In genomic region chr1:16180291-16180824, GRCh38 we compare ENCODE assay signal across 15 cellular contexts. TPM values are rescaled to one million over a fixed set of nuclear protein-coding genes. Genes with fewer than 3 reads are reported as not detected.
DNase-seq lines count a peak whose midpoint lies in the region; ATAC-seq and TF ChIP-seq lines count a peak whose summit lies in the region.
"Had no signal": no experiment of that assay in that cellular context is flagged by ENCODE, and none has a peak within 500 bp of the region (broad histone marks: within the 10 kb centered on the region; RNA-seq: fewer than 3 reads in every experiment).

No MANE protein-coding gene starts in this region.

- H3K36me3 Mint-ChIP-seq in progenitor cell of endocrine pancreas (ENCODE audit: insufficient read depth) = no peaks in the 10 kb centered on the region
- H3K36me3 Mint-ChIP-seq: activated naive CD8-positive, alpha-beta T cell treated with anti-CD3 and anti-CD28 coated beads, Interleukin-2, amount 10 ng/mL, durations not matched to agents 7 days and 5 days had no signal

- no peaks in the 10 kb centered on the region for H3K9me3 Mint-ChIP-seq in progenitor cell of endocrine pancreas (ENCODE audit: low read depth)
- H3K9me3 Mint-ChIP-seq: activated naive CD8-positive, alpha-beta T cell treated with anti-CD3 and anti-CD28 coated beads, Interleukin-2, amount 10 ng/mL, durations not matched to agents 7 days and 5 days; dendritic cell treated with granulocyte-macrophage colony-stimulating factor and Interleukin-4, amounts not matched to agents 40 ng/mL and 50 ng/mL, for 4 days had no signal

- H3K36me3 ChIP-seq in PC-3 (ENCODE audit: low read depth, low read length) (no peaks in the 10 kb centered on the region), esophagus (ENCODE audit: control insufficient read depth in 2 of 2, insufficient read depth in 2 of 2, low read length in 1 of 2) (no peaks in the 10 kb centered on the region)

- DNase-seq in AG09309 (ENCODE audit: low read depth) = peak; percentile 10
- DNase-seq in PC-3 = peak; percentile 57
- DNase-seq in progenitor cell of endocrine pancreas (ENCODE audit: low spot score, unreplicated experiment) = no peak
- DNase-seq in activated CD8-positive, alpha-beta memory T cell treated with anti-CD3 and anti-CD28 coated beads, Interleukin-2, amount 50 U/mL, for 48 hours = no peak
- DNase-seq in HK-2 (ENCODE audit: unreplicated experiment) = no peak
- DNase-seq in H4 (ENCODE audit: low spot score) = no peak
- DNase-seq: activated naive CD8-positive, alpha-beta T cell treated with anti-CD3 and anti-CD28 coated beads, Interleukin-2, amount 10 ng/mL, durations not matched to agents 7 days and 5 days; NCI-H1417; NCI-H510A; occipital lobe; Right ventricle myocardium superior; stimulated activated CD4-positive, alpha-beta T cell treated with anti-CD3 and anti-CD28 coated beads, Interleukin-15, amount 100 ng/mL, for 24 hours had no signal

- H3K4me1 ChIP-seq in PC-3 (ENCODE audit: insufficient read depth, low read length) = peaks cover 94% of the 10 kb centered on the region
- peaks cover 17 to 39% of the 10 kb centered on the region in 2 donors for H3K4me1 ChIP-seq in esophagus (ENCODE audit: control insufficient read depth in 2 of 2, insufficient read depth in 2 of 2, low read length in 1 of 2)

- H3K4me3 ChIP-seq in AG09309 (ENCODE audit: control insufficient read depth, low read depth, low read length) (no peak overlapping the region), PC-3 (ENCODE audit: low read length) (no peak overlapping the region), esophagus (ENCODE audit: low read depth in 1 of 2, low read length in 2 of 2) (no peak overlapping the region)

- BruUV-seq in PC-3 (replicated peaks; lab: Mats Ljungman, UMichigan) = no TSS peak

- H3K4me2 ChIP-seq in PC-3 (ENCODE audit: low read length) = no peak overlapping the region

- H3K27me3 Mint-ChIP-seq in progenitor cell of endocrine pancreas = no peaks in the 10 kb centered on the region

- peaks cover 6% of the 10 kb centered on the region for H3F3A ChIP-seq in PC-3 (ENCODE audit: low read length, unreplicated experiment)

- H3K27ac Mint-ChIP-seq in progenitor cell of endocrine pancreas = peak overlapping the region; percentile 73
- H3K27ac Mint-ChIP-seq: activated naive CD8-positive, alpha-beta T cell treated with anti-CD3 and anti-CD28 coated beads, Interleukin-2, amount 10 ng/mL, durations not matched to agents 7 days and 5 days; dendritic cell treated with granulocyte-macrophage colony-stimulating factor and Interleukin-4, amounts not matched to agents 40 ng/mL and 50 ng/mL, for 4 days had no signal

- no peaks in the 10 kb centered on the region for H4K20me1 ChIP-seq in PC-3 (ENCODE audit: low read length)

- WGBS in esophagus, 2 donors = 86 to 92% methylated on average over 13 of the region's 13 CpGs

- H3K9me2 ChIP-seq in PC-3 (replicated peaks; ENCODE audit: low read length) = no peaks in the 10 kb centered on the region

- POLR2A ChIA-PET in PC-3 (lab: Charles Lee; ENCODE audit: unreplicated experiment) = interaction anchor here (1.7 kb wide), 1 partner anchor 35 kb away, joined by 5 read pairs; no protein-coding TSS in a partner anchor

- H3K27me3 ChIP-seq in PC-3 (ENCODE audit: low read length) (no peaks in the 10 kb centered on the region), esophagus (ENCODE audit: control insufficient read depth in 1 of 2, insufficient read depth in 2 of 2, low read length in 2 of 2) (no peaks in the 10 kb centered on the region)

- intact Hi-C loops in PC-3 (cut with micrococcal nuclease) = no loop called here

- no peak overlapping the region for H3K4me3 Mint-ChIP-seq in progenitor cell of endocrine pancreas (ENCODE audit: low read depth)
- H3K4me3 Mint-ChIP-seq: activated naive CD8-positive, alpha-beta T cell treated with anti-CD3 and anti-CD28 coated beads, Interleukin-2, amount 10 ng/mL, durations not matched to agents 7 days and 5 days; dendritic cell treated with granulocyte-macrophage colony-stimulating factor and Interleukin-4, amounts not matched to agents 40 ng/mL and 50 ng/mL, for 4 days had no signal

- CTCF ChIA-PET in PC-3 (lab: Charles Lee) = no interaction called here

- no peak overlapping the region for H2AFZ ChIP-seq in PC-3 (ENCODE audit: low read length)

- H3K4me1 Mint-ChIP-seq in progenitor cell of endocrine pancreas (ENCODE audit: low read depth) = peaks cover 31% of the 10 kb centered on the region
- H3K4me1 Mint-ChIP-seq: activated naive CD8-positive, alpha-beta T cell treated with anti-CD3 and anti-CD28 coated beads, Interleukin-2, amount 10 ng/mL, durations not matched to agents 7 days and 5 days had no signal

- H3K9me3 ChIP-seq in PC-3 (ENCODE audit: low read length) (no peaks in the 10 kb centered on the region), esophagus (ENCODE audit: control insufficient read depth in 2 of 2, insufficient read depth in 1 of 2, low read depth in 1 of 2, low read length in 1 of 2) (no peaks in the 10 kb centered on the region)

- H3K9ac ChIP-seq in PC-3 (ENCODE audit: low read length) = no peak overlapping the region

- ATAC-seq in PC-3 = no peak
- no peak for ATAC-seq in HG03354 (IDR thresholded peaks at IDR 0.05; ENCODE audit: poor library complexity, severe bottlenecking, unreplicated experiment)

- H3K27ac ChIP-seq in PC-3 (ENCODE audit: low read length) (peak overlapping the region; percentile 87; the same call in 1 of the 2 replicates), esophagus (ENCODE audit: low read depth in 2 of 2, low read length in 1 of 2) (peak overlapping the region; percentile 70 to 92)

- TF ChIP-seq CTCF in AG09309 (IDR thresholded peaks at IDR 0.05; ENCODE audit: control insufficient read depth, insufficient read depth, low read depth, low read length, missing control alignments) (no peak), PC-3 (conservative IDR thresholded peaks at IDR 0.05; ENCODE audit: low read depth, low read length) (no peak), progenitor cell of endocrine pancreas (IDR thresholded peaks at IDR 0.05; ENCODE audit: unreplicated experiment) (no peak)

- H3K79me2 ChIP-seq in PC-3 (ENCODE audit: low read length) = peaks cover 58% of the 10 kb centered on the region

RNA-seq across cellular contexts. Expression of gene EPHA2, which starts 24.5 kb away (rescaled TPM):
- total RNA-seq in PC-3 (2014; rRNA removed) (459 and 567 TPM in 2 replicates), progenitor cell of endocrine pancreas (28.3 and 31.9 TPM in 2 replicates)
- polyA plus RNA-seq in esophagus = 100 to 1,000 TPM; 111 to 133 TPM
- total RNA-seq in H4 (2014; rRNA removed; shearing (Covaris generic)) = 10.1 and 14.2 TPM in 2 replicates
- total RNA-seq: activated naive CD8-positive, alpha-beta T cell treated with anti-CD3 and anti-CD28 coated beads, Interleukin-2, amount 10 ng/mL, durations not matched to agents 7 days and 5 days had no signal

RNA-seq across cellular contexts. Expression of gene ARHGEF19, which starts 32.1 kb away (rescaled TPM):
- total RNA-seq in PC-3 (2014; rRNA removed) = 13.8 and 28.1 TPM in 2 replicates
- polyA plus RNA-seq in esophagus = 10 to 100 TPM; 20.1 to 31.1 TPM
- 146 and 151 TPM in 2 replicates for total RNA-seq in progenitor cell of endocrine pancreas
- 3.7 and 10.6 TPM in 2 replicates for total RNA-seq in H4 (2014; rRNA removed; shearing (Covaris generic))

RNA-seq across cellular contexts. Expression of gene CPLANE2, which starts 56.6 kb away (rescaled TPM):
- total RNA-seq in PC-3 (2014; rRNA removed) (9.6 and 11.6 TPM in 2 replicates), progenitor cell of endocrine pancreas (14.8 and 16.5 TPM in 2 replicates)
- 1 to 10 TPM; 3.2 to 4.1 TPM for polyA plus RNA-seq in esophagus
- total RNA-seq in H4 (2014; rRNA removed; shearing (Covaris generic)) = 4.7 and 8.5 TPM in 2 replicates

Comparison
In these comparisons a context has a peak if more than half of its experiments do, and no peak if none do; other contexts are left out.
1. DNase-seq: peak in AG09309 (single experiment) and PC-3 (single experiment); none in progenitor cell of endocrine pancreas (single experiment), activated CD8-positive, alpha-beta memory T cell treated with anti-CD3 and anti-CD28 coated beads, Interleukin-2, amount 50 U/mL, for 48 hours (single experiment), HK-2 (single experiment) and H4 (single experiment).
2. RNA of gene EPHA2, which starts 24.5 kb away (total RNA-seq): 459 to 567 TPM in PC-3; 28.3 to 31.9 TPM in progenitor cell of endocrine pancreas and 10.1 to 14.2 TPM in H4; every median in the first group is over 10 times any median in the second.